ENCODE assay signal across 8 cellular contexts in the genomic region with DNA sequence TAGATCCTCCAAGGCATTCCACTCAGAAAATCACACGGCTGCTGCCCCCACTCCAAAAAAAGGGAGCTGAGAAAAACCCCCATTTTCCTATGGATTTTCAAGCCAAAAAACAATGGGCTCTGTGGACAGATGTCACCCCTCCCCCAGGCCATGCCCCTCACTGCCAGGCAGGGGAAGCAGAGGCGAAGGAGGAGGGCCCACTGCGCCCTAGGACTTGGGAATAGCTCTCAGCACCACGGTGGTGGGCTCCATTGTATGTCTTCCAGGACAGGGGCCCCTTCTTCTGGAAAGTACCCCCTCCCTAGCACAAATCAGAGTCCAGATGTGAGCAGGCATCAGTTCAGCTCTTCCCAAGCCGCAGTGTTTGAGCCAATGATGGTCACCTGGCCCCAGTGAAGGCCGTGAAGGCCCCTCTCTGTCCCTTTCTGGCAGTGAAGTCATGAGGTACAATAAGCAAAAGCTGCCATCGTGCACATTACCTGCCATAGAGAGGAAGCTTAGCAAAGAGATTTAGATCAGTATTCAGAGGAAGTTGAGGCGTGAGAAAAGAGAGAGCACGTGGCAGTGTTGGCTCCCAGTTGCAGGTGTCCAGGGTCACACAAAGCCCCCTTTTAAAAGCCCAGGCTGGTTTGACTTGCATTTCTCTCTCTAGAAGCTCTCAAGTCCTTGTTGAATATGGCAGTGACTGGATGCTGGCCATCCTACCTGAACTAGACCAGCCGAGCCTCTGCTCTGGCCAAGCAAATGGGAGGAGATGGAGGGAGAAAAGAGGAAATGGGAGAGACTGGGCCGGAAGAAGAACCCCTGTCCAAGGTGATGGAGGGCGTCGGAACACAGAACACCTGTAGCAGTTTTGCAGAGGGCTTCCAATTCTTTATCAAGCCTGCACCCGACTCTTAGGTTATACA.
DNase-seq lines count a peak whose midpoint lies in the region; ATAC-seq and TF ChIP-seq lines count a peak whose summit lies in the region.

No MANE protein-coding gene starts in this region.

- no peak overlapping the region for H3K4me3 Mint-ChIP-seq in endodermal cell

- no peak for ATAC-seq in sciatic nerve
- ATAC-seq in GM18873 (IDR thresholded peaks at IDR 0.05; ENCODE audit: low FRiP score, unreplicated experiment), result no peak
- ATAC-seq in GM18502 (IDR thresholded peaks at IDR 0.05; ENCODE audit: poor library complexity, unreplicated experiment), result no peak

- H3K27me3 ChIP-seq in Peyer's patch (no peaks in the 10 kb centered on the region), endodermal cell (ENCODE audit: control insufficient read depth, insufficient read depth, low read length, poor library complexity, severe bottlenecking) (no peaks in the 10 kb centered on the region), BE2C (no peaks in the 10 kb centered on the region)

- H3K36me3 Mint-ChIP-seq in endodermal cell (ENCODE audit: low read depth), result no peaks in the 10 kb centered on the region

- peak overlapping the region; percentile 5 for H3K27ac Mint-ChIP-seq in endodermal cell

- H3K4me1 Mint-ChIP-seq in endodermal cell, result peaks cover 39% of the 10 kb centered on the region

- H3K9me3 ChIP-seq in Peyer's patch (no peaks in the 10 kb centered on the region), endodermal cell (ENCODE audit: control insufficient read depth, low read length) (no peaks in the 10 kb centered on the region), BE2C (no peaks in the 10 kb centered on the region)

- no peak overlapping the region for H3K9ac ChIP-seq in endodermal cell (ENCODE audit: extremely low read depth, low read length, poor library complexity, severe bottlenecking)

- TF ChIP-seq CTCF in Peyer's patch (IDR thresholded peaks at IDR 0.05) (no peak), endodermal cell (conservative IDR thresholded peaks at IDR 0.05) (no peak), BE2C (IDR thresholded peaks at IDR 0.05; ENCODE audit: low read depth, low read length) (no peak)

- TF ChIP-seq POLR2A in Peyer's patch (IDR thresholded peaks at IDR 0.05), result no peak

- peak in 2 of 3 donors; percentile 47 to 50 for DNase-seq in Peyer's patch
- peak; percentile 34 for DNase-seq in endodermal cell
- peak; percentile 63 for DNase-seq in sciatic nerve (ENCODE audit: low spot score)
- no peak for DNase-seq in BE2C
- DNase-seq in Ammon's horn (ENCODE audit: low spot score), result no peak

- intact Hi-C loops in sciatic nerve (cut with DNase I), result loop anchor here (10.0 kb wide), 2 partner anchors 255 to 385 kb away; no protein-coding TSS in a partner anchor

- peaks cover 22 to 71% (median 43%) of the 10 kb centered on the region in 4 donors for H3K4me1 ChIP-seq in Peyer's patch
- peaks cover 14% of the 10 kb centered on the region for H3K4me1 ChIP-seq in endodermal cell (ENCODE audit: control insufficient read depth, insufficient read depth, low read length)
- peaks cover 39% of the 10 kb centered on the region for H3K4me1 ChIP-seq in BE2C

- no peaks in the 10 kb centered on the region for H3K9me3 Mint-ChIP-seq in endodermal cell

- H3K4me3 ChIP-seq in GM08714 (ENCODE audit: low read length), result peak overlapping the region; percentile 13; the same call in 1 of the 2 replicates
- no peak overlapping the region for H3K4me3 ChIP-seq in Peyer's patch
- H3K4me3 ChIP-seq in endodermal cell (ENCODE audit: low read length), result no peak overlapping the region
- H3K4me3 ChIP-seq in BE2C (ENCODE audit: low read depth, low read length), result no peak overlapping the region

- H3K27ac ChIP-seq in Peyer's patch, result peak overlapping the region; percentile 70 to 96 (median 86)
- H3K27ac ChIP-seq in endodermal cell (ENCODE audit: low read depth, low read length), result peak overlapping the region; percentile 52

- H3K36me3 ChIP-seq in Peyer's patch (no peaks in the 10 kb centered on the region), endodermal cell (ENCODE audit: control insufficient read depth, insufficient read depth, low read length) (no peaks in the 10 kb centered on the region), BE2C (no peaks in the 10 kb centered on the region)

- H3K27me3 Mint-ChIP-seq in endodermal cell (ENCODE audit: insufficient read depth), result no peaks in the 10 kb centered on the region

- WGBS in endodermal cell (ENCODE audit: insufficient coverage in 1 of 2, insufficient read length in 1 of 2), 2 experiments, result 90 to 96% methylated on average over 10 to 14 of the region's 14 CpGs

Comparison
In these comparisons a context has a peak if more than half of its experiments do, and no peak if none do; other contexts are left out.
1. DNase-seq: peak in Peyer's patch (2 of 3), endodermal cell (single experiment) and sciatic nerve (single experiment); none in BE2C (single experiment) and Ammon's horn (single experiment).